21 cellular contexts compared by ENCODE assay signal in the genomic region with DNA sequence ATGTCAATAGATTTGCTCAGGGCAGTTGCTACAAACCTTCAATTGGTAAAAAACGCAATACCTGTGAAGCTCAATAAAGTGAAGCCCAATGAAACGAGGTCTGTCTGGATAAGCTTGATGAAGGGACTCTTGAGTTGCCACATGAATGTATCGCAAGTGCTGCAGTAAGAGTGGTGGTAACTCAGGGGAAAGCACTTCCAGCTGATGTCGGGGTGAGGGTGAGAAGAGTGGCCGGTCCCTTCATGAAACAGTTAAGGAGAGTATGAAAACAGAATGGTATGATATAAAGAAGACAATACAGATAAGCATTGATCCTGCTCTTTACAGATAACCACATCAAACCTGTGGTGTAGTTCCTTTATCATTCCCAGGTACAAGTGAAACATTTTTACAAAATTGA.
A peak's percentile ranks its signal among the peaks of the same experiment; 100 is the strongest.
DNase-seq lines count a peak whose midpoint lies in the region; FAIRE-seq and TF ChIP-seq lines count a peak whose summit lies in the region.
"Had no signal": no experiment of that assay in that cellular context is flagged by ENCODE, and none has a peak within 500 bp of the region (broad histone marks: within the 10 kb centered on the region; RNA-seq: fewer than 3 reads in every experiment).

No MANE protein-coding gene starts in this region.

- H3K4me3 Mint-ChIP-seq in brain (peak overlapping the region in 2 of 5 experiments; percentile 25 to 39), osteocyte (ENCODE audit: unreplicated experiment) (no peak overlapping the region)
- no peak overlapping the region for H3K4me3 Mint-ChIP-seq in activated CD4-positive, alpha-beta T cell treated with anti-CD3 and anti-CD28 coated beads, Interleukin-2, amount 10 ng/mL, durations not matched to agents 24 days and 14 days
- H3K4me3 Mint-ChIP-seq: activated CD4-positive, alpha-beta T cell treated with anti-CD3 and anti-CD28 coated beads for 36 hours; activated CD8-positive, alpha-beta T cell treated with anti-CD3 and anti-CD28 coated beads, Interleukin-2, amount 10 ng/mL, durations not matched to agents 7 days and 5 days; activated naive CD4-positive, alpha-beta T cell treated with anti-CD3 and anti-CD28 coated beads, Interleukin-2, amount 50 U/mL, for 24 hours; CD4-positive, alpha-beta memory T cell; T-helper 2 cell treated with Interferon-gamma antibody and Interleukin-4, amounts not matched to agents 5 μg/mL and 100 μg/mL, for 36 hours had no signal

- TF ChIP-seq POLR2A in GM12892 (IDR thresholded peaks at IDR 0.05; ENCODE audit: low read depth, low read length) = no peak

- H3K9me2 ChIP-seq in Loucy (replicated peaks; ENCODE audit: low read depth, low read length) = no peaks in the 10 kb centered on the region

- H3K27me3 Mint-ChIP-seq in brain (no peaks in the 10 kb centered on the region), osteocyte (ENCODE audit: unreplicated experiment) (no peaks in the 10 kb centered on the region)
- H3K27me3 Mint-ChIP-seq in activated CD4-positive, alpha-beta T cell treated with anti-CD3 and anti-CD28 coated beads, Interleukin-2, amount 10 ng/mL, durations not matched to agents 24 days and 14 days = no peaks in the 10 kb centered on the region
- H3K27me3 Mint-ChIP-seq: activated CD4-positive, alpha-beta T cell treated with anti-CD3 and anti-CD28 coated beads for 36 hours; activated naive CD4-positive, alpha-beta T cell treated with anti-CD3 and anti-CD28 coated beads, Interleukin-2, amount 50 U/mL, for 24 hours; CD4-positive, alpha-beta memory T cell had no signal

- no peak overlapping the region for H3K9ac ChIP-seq in Loucy (ENCODE audit: low read depth, low read length, poor library complexity, severe bottlenecking)
- H3K9ac ChIP-seq: parathyroid adenoma had no signal

- H3K4me2 ChIP-seq in Loucy (ENCODE audit: low read depth, low read length, poor library complexity, severe bottlenecking) = peak overlapping the region; percentile 31
- H3K4me2 ChIP-seq: PC-9 had no signal

- no peak overlapping the region for H3K4me3 ChIP-seq in Loucy (ENCODE audit: low read length, poor library complexity, severe bottlenecking)
- H3K4me3 ChIP-seq: breast epithelium, PC-9, right atrium auricular region, upper lobe of right lung had no signal

- DNase-seq in GM12892 (ENCODE audit: insufficient read length) = no peak
- DNase-seq in osteocyte (ENCODE audit: extremely low spot score, unreplicated experiment) = no peak
- no peak for DNase-seq in anterior cingulate cortex (lab: John Stamatoyannopoulos, UW)
- no peak for DNase-seq in OCI-M2 (lab: John Stamatoyannopoulos, UW; ENCODE audit: unreplicated experiment)
- DNase-seq in activated CD4-positive, alpha-beta T cell treated with anti-CD3 and anti-CD28 coated beads, Interleukin-2, amount 10 ng/mL, durations not matched to agents 24 days and 14 days = no peak
- DNase-seq: amniotic stem cell, NCI-H524 treated with DMSO at 0.1 percent for 48 hours, Right ventricle myocardium superior, upper lobe of right lung had no signal

- H2AFZ ChIP-seq in Loucy (ENCODE audit: low read length) = no peak overlapping the region
- H2AFZ ChIP-seq: parathyroid adenoma, PC-9 had no signal

- peaks cover 94% of the 10 kb centered on the region for H3K79me2 ChIP-seq in Loucy (ENCODE audit: insufficient read depth, low read length)

- FAIRE-seq in GM12892 (lab: Jason Lieb, UNC) = peak; percentile 44

- H3K36me3 Mint-ChIP-seq in brain (peaks cover 49% of the 10 kb centered on the region), osteocyte (ENCODE audit: unreplicated experiment) (peaks cover 2% of the 10 kb centered on the region)
- no peaks in the 10 kb centered on the region for H3K36me3 Mint-ChIP-seq in activated CD4-positive, alpha-beta T cell treated with anti-CD3 and anti-CD28 coated beads, Interleukin-2, amount 10 ng/mL, durations not matched to agents 24 days and 14 days (ENCODE audit: low read depth)
- H3K36me3 Mint-ChIP-seq: activated naive CD4-positive, alpha-beta T cell treated with anti-CD3 and anti-CD28 coated beads, Interleukin-2, amount 50 U/mL, for 24 hours; CD4-positive, alpha-beta memory T cell had no signal

- H3K9me3 Mint-ChIP-seq in brain (peaks cover 7 to 24% (median 15%) of the 10 kb centered on the region in 5 experiments), osteocyte (ENCODE audit: unreplicated experiment) (peaks cover 5% of the 10 kb centered on the region)
- H3K9me3 Mint-ChIP-seq in activated CD4-positive, alpha-beta T cell treated with anti-CD3 and anti-CD28 coated beads, Interleukin-2, amount 10 ng/mL, durations not matched to agents 24 days and 14 days = no peaks in the 10 kb centered on the region
- H3K9me3 Mint-ChIP-seq: activated naive CD4-positive, alpha-beta T cell treated with anti-CD3 and anti-CD28 coated beads, Interleukin-2, amount 50 U/mL, for 24 hours had no signal

- H3K4me1 Mint-ChIP-seq in brain (peaks cover 39% of the 10 kb centered on the region), osteocyte (ENCODE audit: unreplicated experiment) (peaks cover 37% of the 10 kb centered on the region)
- peaks cover 16% of the 10 kb centered on the region for H3K4me1 Mint-ChIP-seq in activated CD4-positive, alpha-beta T cell treated with anti-CD3 and anti-CD28 coated beads, Interleukin-2, amount 10 ng/mL, durations not matched to agents 24 days and 14 days

- TF ChIP-seq CTCF in Loucy (conservative IDR thresholded peaks at IDR 0.05; ENCODE audit: low read length) (no peak), brain (conservative IDR thresholded peaks at IDR 0.05) (no peak), osteocyte (IDR thresholded peaks at IDR 0.05) (no peak)

- H3K4me1 ChIP-seq in Loucy (ENCODE audit: insufficient read depth, low read length, poor library complexity, severe bottlenecking) = peaks cover 16% of the 10 kb centered on the region
- H3K4me1 ChIP-seq: breast epithelium, parathyroid adenoma, upper lobe of right lung had no signal

- peaks cover 40% of the 10 kb centered on the region for H4K20me1 ChIP-seq in Loucy (ENCODE audit: insufficient read depth, low read length, poor library complexity, severe bottlenecking)

- intact Hi-C loops in activated CD4-positive, alpha-beta T cell treated with anti-CD3 and anti-CD28 coated beads, Interleukin-2, amount 10 ng/mL, durations not matched to agents 24 days and 14 days (cut with micrococcal nuclease) = loop anchor here (1.0 to 5.0 kb wide), 5 partner anchors 10 to 211 kb away; a partner anchor contains a TSS

- peak overlapping the region in 4 of 5 experiments; percentile 1 to 43 (median 8) for H3K27ac Mint-ChIP-seq in brain
- H3K27ac Mint-ChIP-seq in osteocyte (ENCODE audit: unreplicated experiment) = peak overlapping the region; percentile 55
- no peak overlapping the region for H3K27ac Mint-ChIP-seq in activated CD4-positive, alpha-beta T cell treated with anti-CD3 and anti-CD28 coated beads, Interleukin-2, amount 10 ng/mL, durations not matched to agents 24 days and 14 days
- H3K27ac Mint-ChIP-seq: activated CD4-positive, alpha-beta T cell treated with anti-CD3 and anti-CD28 coated beads for 36 hours; activated CD8-positive, alpha-beta T cell treated with anti-CD3 and anti-CD28 coated beads, Interleukin-2, amount 10 ng/mL, durations not matched to agents 7 days and 5 days; activated naive CD4-positive, alpha-beta T cell treated with anti-CD3 and anti-CD28 coated beads, Interleukin-2, amount 50 U/mL, for 24 hours; activated T-helper 2 cell treated with anti-CD3 and anti-CD28 coated beads, Interferon-gamma antibody, Interleukin-2, Interleukin-4, amounts not matched to agents 10 μg/mL and 5 μg/mL and 100 μg/mL, durations not matched to agents 14 hours and 24 hours and 36 hours; CD4-positive, alpha-beta memory T cell; T-helper 2 cell treated with Interferon-gamma antibody and Interleukin-4, amounts not matched to agents 5 μg/mL and 100 μg/mL, for 36 hours had no signal

- H3K27me3 ChIP-seq in Loucy (ENCODE audit: insufficient read depth, low read length, poor library complexity, severe bottlenecking) = no peaks in the 10 kb centered on the region
- H3K27me3 ChIP-seq: breast epithelium, right atrium auricular region, upper lobe of right lung had no signal

- no peaks in the 10 kb centered on the region for H3K36me3 ChIP-seq in Loucy (ENCODE audit: insufficient read depth, low read length)
- H3K36me3 ChIP-seq: breast epithelium, right atrium auricular region, upper lobe of right lung had no signal

- H3K9me3 ChIP-seq in Loucy (ENCODE audit: insufficient read depth, low read depth, low read length) = no peaks in the 10 kb centered on the region
- H3K9me3 ChIP-seq: breast epithelium, right atrium auricular region, upper lobe of right lung had no signal

- peaks cover 2% of the 10 kb centered on the region; the same call in 1 of the 2 replicates for H3F3A ChIP-seq in Loucy (ENCODE audit: low read depth)
